Comparison of ENCODE assay signal across 13 cellular contexts in genomic region chr20:50641625-50642287, GRCh38. TPM values are rescaled to one million over a fixed set of nuclear protein-coding genes. Genes with fewer than 3 reads are reported as not detected.
DNase-seq lines count a peak whose midpoint lies in the region; ATAC-seq and TF ChIP-seq lines count a peak whose summit lies in the region.
"Not testable (repeated sequence)": the region's sequence is repeated elsewhere in the genome, so short reads cannot be mapped to it uniquely, and the experiment has no call there.
"Had no signal": no experiment of that assay in that cellular context is flagged by ENCODE, and none has a peak within 500 bp of the region (broad histone marks: within the 10 kb centered on the region; RNA-seq: fewer than 3 reads in every experiment).

No MANE protein-coding gene starts in this region.

- H2AFZ ChIP-seq in GM23338 = not testable (repeated sequence)

- H3K9ac ChIP-seq in iPS-18a (ENCODE audit: low read length) = peak overlapping the region; percentile 11
- peak overlapping the region; percentile 18 for H3K9ac ChIP-seq in mesendoderm (ENCODE audit: low read length)

- peaks cover 36% of the 10 kb centered on the region for H3K27me3 Mint-ChIP-seq in GM23338 (ENCODE audit: insufficient read depth, low read depth, poor library complexity)
- not testable (repeated sequence) for H3K27me3 Mint-ChIP-seq in endothelial cell (ENCODE audit: unreplicated experiment)

- in situ Hi-C loops in transverse colon (cut with MboI; ENCODE audit: low pct_ligation_motif_present in 1 of 4, low pct_unique_long_range_greater_than_20kb in 1 of 4, low sequenced_read_pairs in 3 of 4) = not testable (repeated sequence)

- H3K4me2 ChIP-seq in GM23338 = peak overlapping the region; percentile 69
- H3K4me2 ChIP-seq in mesendoderm (ENCODE audit: low read length) = not testable (repeated sequence)

- not testable (repeated sequence) for H3K36me3 ChIP-seq in A673 (ENCODE audit: insufficient read depth, low read length, poor library complexity, severe bottlenecking); GM23338 (ENCODE audit: insufficient read depth); WERI-Rb-1; iPS-18a (ENCODE audit: control insufficient read depth, low read depth, low read length); mesendoderm (ENCODE audit: control insufficient read depth, insufficient read depth, low read length); transverse colon

- POLR2A ChIA-PET in A673 (lab: Charles Lee; ENCODE audit: low non-redundant PET) = not testable (repeated sequence)

- H3K79me1 ChIP-seq in mesendoderm (ENCODE audit: low read length) = not testable (repeated sequence)

- H3K4me3 ChIP-seq in A673 (ENCODE audit: low read depth, low read length, poor library complexity, severe bottlenecking) (peak overlapping the region; percentile 19), GM23338 (peak overlapping the region; percentile 35), WERI-Rb-1 (ENCODE audit: low read depth, low read length) (peak overlapping the region; percentile 18), iPS-18a (ENCODE audit: low read length) (peak overlapping the region; percentile 28)
- not testable (repeated sequence) for H3K4me3 ChIP-seq in mesendoderm (ENCODE audit: low read length); transverse colon

- peak overlapping the region; percentile 81 for H3K18ac ChIP-seq in mesendoderm (ENCODE audit: low read length)

- H3K4me1 Mint-ChIP-seq in GM23338 = peaks cover 54% of the 10 kb centered on the region
- peaks cover 33% of the 10 kb centered on the region for H3K4me1 Mint-ChIP-seq in endothelial cell (ENCODE audit: unreplicated experiment)

- peak overlapping the region; percentile 16 for H2BK5ac ChIP-seq in mesendoderm (ENCODE audit: low read length)

- not testable (repeated sequence) for H4K20me1 ChIP-seq in GM23338 (replicated peaks; ENCODE audit: insufficient read depth)

- peaks cover 37% of the 10 kb centered on the region for H3K4me1 ChIP-seq in A673 (ENCODE audit: insufficient read depth, low read length, poor library complexity, severe bottlenecking)
- H3K4me1 ChIP-seq in GM23338 (ENCODE audit: insufficient read depth) = peaks cover 28% of the 10 kb centered on the region
- H3K4me1 ChIP-seq in iPS-18a (ENCODE audit: control insufficient read depth, low read depth, low read length) = peaks cover 19% of the 10 kb centered on the region
- H3K4me1 ChIP-seq in mesendoderm (ENCODE audit: control insufficient read depth, low read depth, low read length) = not testable (repeated sequence)
- H3K4me1 ChIP-seq in transverse colon = peaks cover 9 to 22% (median 14%) of the 10 kb centered on the region in 4 donors

- DNase-seq in A673 (ENCODE audit: low spot score) (peak; percentile 85), GM23338 (ENCODE audit: low spot score) (peak; percentile 80), NCI-H69 (lab: John Stamatoyannopoulos, UW) (peak; percentile 37), WERI-Rb-1 (peak; percentile 15), mesendoderm (peak; percentile 95)
- DNase-seq in endothelial cell (ENCODE audit: low spot score); transverse colon: not testable (repeated sequence)

- not testable (repeated sequence) for H3K9me3 ChIP-seq in A673 (ENCODE audit: low read depth, low read length, poor library complexity, severe bottlenecking); WERI-Rb-1 (ENCODE audit: severe bottlenecking); iPS-18a (ENCODE audit: control insufficient read depth, low read depth, low read length); transverse colon

- WGBS in mesendoderm (ENCODE audit: extremely low coverage, insufficient coverage, low lambda C conversion rate) = no CpG with 5 or more reads among the region's 11 CpGs
- WGBS in transverse colon (ENCODE audit: low coverage in 1 of 2), 2 donors = 47% methylated on average over 7 of the region's 11 CpGs; no CpG with 5 or more reads in 1 of the 2 donors

- not testable (repeated sequence) for H3K23ac ChIP-seq in mesendoderm (ENCODE audit: low read length)

- not testable (repeated sequence) for TF ChIP-seq EP300 in transverse colon (IDR thresholded peaks at IDR 0.05; ENCODE audit: low read depth)

- peaks cover 12% of the 10 kb centered on the region; the same call in 2 of the 3 replicates for H3K9me3 Mint-ChIP-seq in GM23338
- not testable (repeated sequence) for H3K9me3 Mint-ChIP-seq in endothelial cell (ENCODE audit: unreplicated experiment)

- intact Hi-C loops in A673 (cut with micrococcal nuclease; ENCODE audit: unreplicated experiment) = loop anchor here (2.0 kb wide), 1 partner anchor 147 kb away; no protein-coding TSS in a partner anchor
- intact Hi-C loops in transverse colon (cut with DNase I; ENCODE audit: low total_unique reads) = not testable (repeated sequence)

- H3K56ac ChIP-seq in mesendoderm (ENCODE audit: low read length) = peak overlapping the region; percentile 78

- H3K9me2 ChIP-seq in GM23338 (ENCODE audit: insufficient read depth) = not testable (repeated sequence)

- CTCF ChIA-PET in A673 (lab: Charles Lee) = not testable (repeated sequence)

- TF ChIP-seq POLR2A in transverse colon (IDR thresholded peaks at IDR 0.05) = not testable (repeated sequence)

- peak overlapping the region; percentile 92 for H3K27ac ChIP-seq in A673 (ENCODE audit: low read depth, low read length, poor library complexity, severe bottlenecking)
- H3K27ac ChIP-seq in GM23338 (ENCODE audit: low read depth) = peak overlapping the region; percentile 98
- peak overlapping the region; percentile 65 for H3K27ac ChIP-seq in WERI-Rb-1
- H3K27ac ChIP-seq in iPS-18a (ENCODE audit: low read length) = not testable (repeated sequence)
- peak overlapping the region; percentile 82 for H3K27ac ChIP-seq in mesendoderm (ENCODE audit: low read depth, low read length)
- peak overlapping the region in 3 of 4 donors; percentile 6 to 35 (median 12) for H3K27ac ChIP-seq in transverse colon

- TF ChIP-seq CTCF in A673 (conservative IDR thresholded peaks at IDR 0.05; ENCODE audit: low read depth, low read length); GM23338 (conservative IDR thresholded peaks at IDR 0.05; ENCODE audit: low read depth in 2 of 2); WERI-Rb-1 (IDR thresholded peaks at IDR 0.05; ENCODE audit: low read depth, low read length); endothelial cell (IDR thresholded peaks at IDR 0.05; ENCODE audit: unreplicated experiment); transverse colon (IDR thresholded peaks at IDR 0.05): not testable (repeated sequence)

- H4K8ac ChIP-seq in mesendoderm (ENCODE audit: low read depth, low read length) = not testable (repeated sequence)

- H3K27ac Mint-ChIP-seq in GM23338 = peak overlapping the region; percentile 96
- H3K27ac Mint-ChIP-seq in endothelial cell (ENCODE audit: unreplicated experiment) = peak overlapping the region; percentile 54

- peak overlapping the region; percentile 20 for H2AK5ac ChIP-seq in mesendoderm (ENCODE audit: low read length)

- not testable (repeated sequence) for H3K27me3 ChIP-seq in A673 (replicated peaks; ENCODE audit: insufficient read depth, low read depth, low read length, poor library complexity); GM23338 (ENCODE audit: insufficient read depth); WERI-Rb-1 (ENCODE audit: insufficient read depth, low read depth, severe bottlenecking); iPS-18a (ENCODE audit: control insufficient read depth, insufficient read depth, low read length); mesendoderm (ENCODE audit: insufficient read depth, low read length, poor library complexity); transverse colon

- BruUV-seq in A673 (replicated peaks; lab: Mats Ljungman, UMichigan) = not testable (repeated sequence)

- peaks cover 12% of the 10 kb centered on the region; the same call in 2 of the 3 replicates for H3K36me3 Mint-ChIP-seq in GM23338 (ENCODE audit: low read depth)
- H3K36me3 Mint-ChIP-seq in endothelial cell (ENCODE audit: low read depth, unreplicated experiment) = not testable (repeated sequence)

- peak overlapping the region; percentile 75 for H2BK120ac ChIP-seq in mesendoderm (ENCODE audit: low read depth, low read length)

- peak overlapping the region; percentile 96 for H3K4ac ChIP-seq in mesendoderm (ENCODE audit: low read depth, low read length)

- peak overlapping the region; percentile 65 for H2BK15ac ChIP-seq in mesendoderm (replicated peaks; ENCODE audit: low read depth)

- H4K5ac ChIP-seq in mesendoderm (ENCODE audit: low read length) = not testable (repeated sequence)

- H3K79me2 ChIP-seq in GM23338 (replicated peaks; ENCODE audit: insufficient read depth); mesendoderm (ENCODE audit: control insufficient read depth, insufficient read depth, low read length): not testable (repeated sequence)

- H3K4me3 Mint-ChIP-seq in GM23338 = peak overlapping the region; percentile 52
- H3K4me3 Mint-ChIP-seq in endothelial cell (ENCODE audit: unreplicated experiment) = not testable (repeated sequence)

- peaks cover 12% of the 10 kb centered on the region; the same call in 1 of the 2 replicates for H3F3A ChIP-seq in GM23338 (replicated peaks; ENCODE audit: low read depth)

- peak; percentile 68 for ATAC-seq in GM23338

RNA-seq across cellular contexts. Expression of gene RIPOR3, which starts 49.6 kb away (rescaled TPM):
- total RNA-seq in A673 (2021) (19.1 and 21.6 TPM in 2 replicates), endothelial cell (ENCODE audit: unreplicated experiment) (11.2 TPM), transverse colon (10 to 100 TPM in 1 of 4 donors, 1 to 10 TPM in 3; 4.6 to 15.7 (median 8.7) TPM)
- total RNA-seq in GM23338 (2014; rRNA removed; shearing (Covaris generic)) = 6.0 and 6.3 TPM in 2 replicates
- 3.9 and 4.9 TPM in 2 replicates for polyA plus RNA-seq in GM23338 (2016; fragmentation: Nextera tagmentation; extraction: Ambion mirVana)
- 0.06 TPM for polyA plus RNA-seq in mesendoderm (2013, experiment 1 of 2)
- polyA plus RNA-seq in mesendoderm (2013, experiment 2 of 2) = 0.11 TPM
- total RNA-seq: activated CD8-positive, alpha-beta memory T cell treated with anti-CD3 and anti-CD28 coated beads, Interleukin-2, amount 10 ng/mL, durations not matched to agents 7 days and 5 days; activated naive CD8-positive, alpha-beta T cell treated with anti-CD3 and anti-CD28 coated beads for 36 hours; CD4-positive, alpha-beta T cell; GM12878; GM23248 had no signal
